Comparison of ENCODE assay signal across 8 cellular contexts in the genomic region with DNA sequence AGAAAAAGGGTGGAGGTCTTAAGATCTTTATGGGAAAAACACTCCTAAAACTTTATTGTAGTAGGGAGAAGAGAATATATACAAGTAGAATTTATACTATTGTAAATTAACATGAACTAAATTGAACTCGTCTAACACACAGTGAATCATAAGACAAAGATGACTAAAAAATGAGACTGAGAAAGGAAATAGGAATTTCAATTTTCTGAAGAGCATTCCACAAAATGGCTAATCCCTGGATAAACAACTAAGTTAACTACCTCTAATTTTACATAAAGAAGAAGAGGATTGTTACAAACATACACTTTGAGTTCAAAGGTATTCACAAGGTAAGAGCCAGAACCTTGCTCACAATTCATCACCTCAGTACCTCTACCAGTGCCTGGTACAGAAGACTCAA. TPM values are rescaled to one million over a fixed set of nuclear protein-coding genes. Genes with fewer than 3 reads are reported as not detected.
DNase-seq lines count a peak whose midpoint lies in the region; ATAC-seq, FAIRE-seq and TF ChIP-seq lines count a peak whose summit lies in the region.

No MANE protein-coding gene starts in this region.

- peaks cover 0 to 1% (median 0%) of the 10 kb centered on the region in 11 donors for H3K9me3 Mint-ChIP-seq in naive thymus-derived CD4-positive, alpha-beta T cell

- H3K4me2 ChIP-seq in Karpas-422 (ENCODE audit: low read depth, low read length, poor library complexity, severe bottlenecking), result peak overlapping the region; percentile 88

- DNase-seq in BE2C (no peak), Karpas-422 (no peak), cardiac fibroblast (ENCODE audit: low read depth in 2 of 2) (peak; percentile 25 to 72), HPDE6-E6E7 (ENCODE audit: extremely low spot score) (no peak), frontal cortex (ENCODE audit: low spot score in 2 of 2) (no peak), G401 (ENCODE audit: low spot score) (no peak)
- no peak for DNase-seq in naive thymus-derived CD4-positive, alpha-beta T cell

- peaks cover 69% of the 10 kb centered on the region for H3K79me2 ChIP-seq in Karpas-422 (ENCODE audit: low read length)

- peaks cover 0 to 12% (median 0%) of the 10 kb centered on the region in 5 donors for H3K27me3 Mint-ChIP-seq in naive thymus-derived CD4-positive, alpha-beta T cell

- H3K36me3 Mint-ChIP-seq in naive thymus-derived CD4-positive, alpha-beta T cell, result peaks cover 0 to 9% (median 0%) of the 10 kb centered on the region in 5 donors

- H3K4me1 ChIP-seq in BE2C, result peaks cover 5% of the 10 kb centered on the region
- peaks cover 52% of the 10 kb centered on the region for H3K4me1 ChIP-seq in Karpas-422 (ENCODE audit: low read length)
- peaks cover 16 to 24% of the 10 kb centered on the region in 2 donors for H3K4me1 ChIP-seq in naive thymus-derived CD4-positive, alpha-beta T cell (ENCODE audit: control insufficient read depth in 2 of 2, insufficient read depth in 2 of 2, low read length in 2 of 2)

- CTCF ChIA-PET in naive thymus-derived CD4-positive, alpha-beta T cell (lab: Charles Lee), result no interaction called here

- TF ChIP-seq CTCF in BE2C (IDR thresholded peaks at IDR 0.05; ENCODE audit: low read depth, low read length) (no peak), cardiac fibroblast (IDR thresholded peaks at IDR 0.05; ENCODE audit: low read depth, low read length) (no peak)

- 0 out of 2 replicates have a peak, but pooled peaks cover 3% of the 10 kb centered on the region for H3K36me3 ChIP-seq in BE2C
- H3K36me3 ChIP-seq in Karpas-422 (ENCODE audit: insufficient read depth, low read length), result peaks cover 9% of the 10 kb centered on the region; the same call in 1 of the 2 replicates
- H3K36me3 ChIP-seq in naive thymus-derived CD4-positive, alpha-beta T cell (ENCODE audit: control insufficient read depth in 2 of 3, insufficient read depth in 3 of 3, low read length in 3 of 3), result peaks cover 0 to 5% (median 0%) of the 10 kb centered on the region in 3 experiments

- POLR2A ChIA-PET in naive thymus-derived CD4-positive, alpha-beta T cell (lab: Charles Lee), result no interaction called here

- in situ Hi-C loops in G401 (cut with HindIII; ENCODE audit: low sequenced_read_pairs), result no loop called here

- no peak for FAIRE-seq in frontal cortex (lab: Jason Lieb, UNC)

- peak overlapping the region; percentile 89 for H3K9ac ChIP-seq in Karpas-422 (ENCODE audit: low read length)

- H3K9me2 ChIP-seq in Karpas-422 (replicated peaks; ENCODE audit: insufficient read depth, low read length), result no peaks in the 10 kb centered on the region

- H3K4me1 Mint-ChIP-seq in naive thymus-derived CD4-positive, alpha-beta T cell, result peaks cover 40 to 70% (median 56%) of the 10 kb centered on the region in 7 donors

- peak overlapping the region in 6 of 9 donors; percentile 5 to 90 (median 53) for H3K27ac Mint-ChIP-seq in naive thymus-derived CD4-positive, alpha-beta T cell

- peak overlapping the region; percentile 48; the same call in 1 of the 2 replicates for H3K27ac ChIP-seq in Karpas-422 (ENCODE audit: low read length)
- no peak overlapping the region for H3K27ac ChIP-seq in naive thymus-derived CD4-positive, alpha-beta T cell (ENCODE audit: low read depth, low read length)

- H3K27me3 ChIP-seq in BE2C (no peaks in the 10 kb centered on the region), Karpas-422 (ENCODE audit: low read length) (no peaks in the 10 kb centered on the region)
- H3K27me3 ChIP-seq in naive thymus-derived CD4-positive, alpha-beta T cell (ENCODE audit: control insufficient read depth in 2 of 2, insufficient read depth in 2 of 2, low read length in 2 of 2), result no peaks in the 10 kb centered on the region

- H3K9me3 ChIP-seq in BE2C, result no peaks in the 10 kb centered on the region
- H3K9me3 ChIP-seq in Karpas-422 (ENCODE audit: low read length), result no peaks in the 10 kb centered on the region
- no peaks in the 10 kb centered on the region for H3K9me3 ChIP-seq in naive thymus-derived CD4-positive, alpha-beta T cell (ENCODE audit: control insufficient read depth in 2 of 3, low read length in 3 of 3)

- H3K4me3 ChIP-seq in BE2C (ENCODE audit: low read depth, low read length) (peak overlapping the region; percentile 81), Karpas-422 (ENCODE audit: low read length) (peak overlapping the region; percentile 70), cardiac fibroblast (replicated peaks in 1 of 2; ENCODE audit: low read depth in 2 of 2, low read length in 2 of 2) (peak overlapping the region; percentile 82 to 94)
- peak overlapping the region; percentile 50 for H3K4me3 ChIP-seq in naive thymus-derived CD4-positive, alpha-beta T cell (ENCODE audit: low read length)

- no peak overlapping the region for H2AFZ ChIP-seq in Karpas-422 (ENCODE audit: low read length)

- H4K20me1 ChIP-seq in Karpas-422 (ENCODE audit: insufficient read depth, low read depth, low read length), result peaks cover 4% of the 10 kb centered on the region; the same call in 1 of the 2 replicates

- intact Hi-C loops in naive thymus-derived CD4-positive, alpha-beta T cell (cut with micrococcal nuclease), result loop anchor here (5.0 to 10.0 kb wide), 6 partner anchors 133 to 943 kb away; a partner anchor contains a TSS

- ATAC-seq in naive thymus-derived CD4-positive, alpha-beta T cell, result no peak
- ATAC-seq in HG02981 (IDR thresholded peaks at IDR 0.05; ENCODE audit: unreplicated experiment), result no peak

- H3K4me3 Mint-ChIP-seq in naive thymus-derived CD4-positive, alpha-beta T cell, result peak overlapping the region; percentile 45 to 92 (median 90)

RNA-seq across cellular contexts. Expression of a gene that starts 2.0 kb away (rescaled TPM):
- 19.2 TPM for polyA plus RNA-seq in BE2C (2012; ENCODE audit: insufficient read depth, insufficient read length, low read depth)
- total RNA-seq in Karpas-422 (2014; rRNA removed; shearing (Covaris generic); ENCODE audit: low replicate concordance), result 73.5 and 127 TPM in 2 replicates
- total RNA-seq in naive thymus-derived CD4-positive, alpha-beta T cell, result 10 to 100 TPM; 30.0 to 47.5 (median 35.1) TPM
- 10 to 100 TPM; 15.4 to 26.8 TPM for polyA plus RNA-seq in naive thymus-derived CD4-positive, alpha-beta T cell
- 85.2 TPM for total RNA-seq in frontal cortex
- 29.1 and 57.1 TPM in 2 replicates for total RNA-seq in G401 (2014; rRNA removed; shearing (Covaris generic))

RNA-seq across cellular contexts. Expression of a gene that starts 29.6 kb away (rescaled TPM):
- polyA plus RNA-seq in BE2C (2012; ENCODE audit: insufficient read depth, insufficient read length, low read depth), result 21.4 TPM
- 0.18 and 3.3 TPM in 2 replicates for total RNA-seq in Karpas-422 (2014; rRNA removed; shearing (Covaris generic); ENCODE audit: low replicate concordance)
- total RNA-seq in naive thymus-derived CD4-positive, alpha-beta T cell, result 1 to 10 TPM; 1.4 to 4.2 (median 2.2) TPM
- polyA plus RNA-seq in naive thymus-derived CD4-positive, alpha-beta T cell, result 1 to 10 TPM; 3.8 to 4.1 TPM
- total RNA-seq in frontal cortex, result 95.8 TPM
- 2.8 TPM in 1 of 2 replicates, not detected in the other for total RNA-seq in G401 (2014; rRNA removed; shearing (Covaris generic))

Comparison
In these comparisons a context has a peak if more than half of its experiments do, and no peak if none do; other contexts are left out.
1. DNase-seq: peak in cardiac fibroblast (2 of 2); none in BE2C (single experiment), Karpas-422 (single experiment), naive thymus-derived CD4-positive, alpha-beta T cell (0 of 9), HPDE6-E6E7 (single experiment), frontal cortex (0 of 2) and G401 (single experiment).
2. RNA of a gene that starts 29.6 kb away (total RNA-seq): 95.8 TPM in frontal cortex (single experiment); 0.18 to 3.3 TPM in Karpas-422, 2.8 TPM in G401 and 1.4 to 4.2 TPM in naive thymus-derived CD4-positive, alpha-beta T cell; every median in the first group is over 10 times any median in the second.
3. Peak in every context shown above with its lines, with median percentiles within 50 percentile points of each other: H3K4me3 ChIP-seq.